Comparison of ENCODE assay signal across 1 cellular context in the genomic region with DNA sequence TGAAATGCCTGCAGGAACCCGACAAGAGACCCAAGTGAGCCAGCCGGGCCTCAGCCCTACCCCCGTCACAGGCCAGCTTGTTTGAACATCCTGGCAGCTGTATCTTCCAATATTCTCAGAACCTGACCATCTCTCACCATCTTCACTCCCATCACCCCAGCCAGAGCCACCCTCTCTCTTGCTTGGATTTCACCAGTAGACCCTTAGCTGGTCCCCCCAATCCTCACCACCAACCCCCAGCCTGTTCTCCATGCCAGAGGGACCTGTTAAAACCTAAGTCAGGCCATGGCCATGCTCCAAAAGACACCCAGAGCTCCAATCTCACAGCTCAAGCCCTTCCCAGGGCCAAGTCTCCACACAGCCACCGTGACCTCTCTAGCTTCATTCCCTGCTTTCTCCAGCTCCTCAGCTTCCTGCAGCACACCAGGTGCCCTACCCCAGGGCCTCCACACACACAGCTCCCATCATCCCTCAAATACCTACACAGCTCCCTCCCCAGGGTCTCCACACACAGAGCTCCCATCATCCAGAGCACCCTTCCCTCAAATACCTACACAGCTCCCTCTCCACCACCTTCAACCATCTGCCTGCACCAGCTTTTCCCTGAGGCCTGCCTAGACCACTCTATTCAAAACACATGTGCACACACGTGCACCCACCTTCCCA.
TF ChIP-seq lines count a peak whose summit lies in the region.

No MANE protein-coding gene starts in this region.

TF ChIP-seq in WTC11, 78 proteins besides CTCF, POLR2A, EP300 and RAD21:
- TF ChIP-seq, protein P1, sequence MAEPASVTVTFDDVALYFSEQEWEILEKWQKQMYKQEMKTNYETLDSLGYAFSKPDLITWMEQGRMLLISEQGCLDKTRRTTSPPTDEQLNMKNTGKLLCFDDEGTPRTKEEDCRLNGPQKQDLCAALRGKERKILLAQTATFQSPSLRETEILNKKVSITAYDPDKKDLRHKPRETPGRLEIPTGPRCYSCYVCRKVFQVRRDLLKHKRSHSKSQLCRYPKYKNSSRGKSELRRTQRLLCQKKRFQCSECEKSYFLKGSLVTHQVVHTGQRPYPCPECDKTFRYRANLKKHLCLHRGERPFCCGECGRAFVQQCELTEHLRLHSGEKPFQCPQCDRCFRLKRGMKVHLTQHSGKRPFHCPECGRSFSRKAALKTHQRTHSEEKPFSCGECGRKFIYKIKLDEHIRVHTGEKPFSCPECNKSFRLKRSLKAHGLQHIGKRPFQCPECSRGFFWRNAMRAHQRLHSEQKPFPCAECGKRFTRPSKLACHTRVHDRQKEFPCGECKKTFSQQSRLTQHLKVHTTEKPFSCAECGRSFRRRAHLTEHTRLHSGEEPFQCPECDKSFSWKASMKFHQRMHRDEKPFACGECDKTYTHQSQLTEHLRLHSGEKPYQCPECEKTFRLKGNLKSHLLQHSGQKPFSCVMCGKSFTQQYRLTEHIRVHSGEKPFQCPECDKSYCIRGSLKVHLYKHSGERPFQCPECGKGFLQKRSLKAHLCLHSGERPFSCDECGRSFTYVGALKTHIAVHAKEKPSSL (CRISPR knock-in tag; conservative IDR thresholded peaks at IDR 0.05): no peak
- TF ChIP-seq NFE2L1 (CRISPR knock-in tag; IDR thresholded peaks at IDR 0.05): peak; percentile 58; the same call in 1 of the 2 replicates
